16 cellular contexts compared by ENCODE assay signal in the genomic region with DNA sequence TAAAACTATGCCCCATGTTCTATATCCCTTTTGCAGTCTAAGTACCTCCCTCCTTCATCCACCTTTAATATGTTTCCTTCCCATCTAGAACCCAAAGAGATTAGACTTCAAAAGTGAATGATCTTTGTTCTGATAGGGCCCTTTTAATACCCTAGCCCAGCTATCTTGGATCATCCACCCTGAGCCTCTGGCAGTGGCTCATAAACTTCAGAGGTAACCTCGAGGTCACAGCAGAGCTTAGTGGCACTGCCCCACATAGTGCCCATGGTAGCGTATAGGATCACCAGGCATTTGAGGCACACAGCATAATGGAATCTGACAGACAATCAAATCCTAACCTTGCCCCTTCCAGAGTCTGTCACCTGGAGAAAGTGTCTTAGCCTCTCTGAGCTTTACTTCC.
"Had no signal": no experiment of that assay in that cellular context is flagged by ENCODE, and none has a peak within 500 bp of the region (broad histone marks: within the 10 kb centered on the region; RNA-seq: fewer than 3 reads in every experiment).

No MANE protein-coding gene starts in this region.

- H3K27ac ChIP-seq: brain microvascular endothelial cell, coronary artery, parathyroid adenoma had no signal

- H3K9ac ChIP-seq: parathyroid adenoma had no signal

- H3K9me3 Mint-ChIP-seq: activated T-helper 17 cell treated with anti-CD3 and anti-CD28 coated beads, Interleukin-2, amount 50 U/mL, for 72 hours; stimulated activated naive CD8-positive, alpha-beta T cell treated with anti-CD3 and anti-CD28 coated beads, Interleukin-15, amount 100 ng/mL, for 72 hours; type B pancreatic cell had no signal

- H2AFZ ChIP-seq: parathyroid adenoma had no signal

- H3K4me3 Mint-ChIP-seq: activated CD8-positive, alpha-beta memory T cell treated with anti-CD3 and anti-CD28 coated beads, Interleukin-2, amount 10 ng/mL, durations not matched to agents 7 days and 5 days; activated T-helper 17 cell treated with anti-CD3 and anti-CD28 coated beads, Interleukin-2, amount 50 U/mL, for 72 hours; naive thymus-derived CD4-positive, alpha-beta T cell; stimulated activated naive CD8-positive, alpha-beta T cell treated with anti-CD3 and anti-CD28 coated beads, Interleukin-15, amount 100 ng/mL, for 72 hours; type B pancreatic cell had no signal

- H3K36me3 ChIP-seq: brain microvascular endothelial cell, heart left ventricle had no signal

- H3K4me3 ChIP-seq: coronary artery, heart left ventricle had no signal

- DNase-seq: activated CD4-positive, alpha-beta T cell treated with anti-CD3 and anti-CD28 coated beads, Interleukin-2, amount 50 U/mL, for 4 hours; activated CD8-positive, alpha-beta memory T cell treated with anti-CD3 and anti-CD28 coated beads, Interleukin-2, amount 10 ng/mL, durations not matched to agents 7 days and 5 days; activated naive CD4-positive, alpha-beta T cell treated with Interleukin-2 at 50 U/mL for 16 hours; aorta; brain microvascular endothelial cell; erythroblast; heart left ventricle; mesendoderm; naive thymus-derived CD4-positive, alpha-beta T cell; stimulated activated CD4-positive, alpha-beta T cell treated with anti-CD3 and anti-CD28 coated beads, Interleukin-12 subunit alpha, Interleukin-12 subunit beta, amount 100 ng/mL, for 4 hours; stimulated activated CD4-positive, alpha-beta T cell treated with anti-CD3 and anti-CD28 coated beads, Interleukin-1b, Interleukin-23, amount 100 ng/mL, for 48 hours; stimulated activated naive CD8-positive, alpha-beta T cell treated with anti-CD3 and anti-CD28 coated beads, Interleukin-15, amount 100 ng/mL, for 72 hours had no signal

- ATAC-seq: activated CD8-positive, alpha-beta memory T cell treated with anti-CD3 and anti-CD28 coated beads, Interleukin-2, amount 10 ng/mL, durations not matched to agents 7 days and 5 days; activated T-helper 17 cell treated with anti-CD3 and anti-CD28 coated beads, Interleukin-2, amount 50 U/mL, for 72 hours; naive thymus-derived CD4-positive, alpha-beta T cell; stimulated activated naive CD8-positive, alpha-beta T cell treated with anti-CD3 and anti-CD28 coated beads, Interleukin-15, amount 100 ng/mL, for 72 hours had no signal

- H3K27ac Mint-ChIP-seq: activated CD8-positive, alpha-beta memory T cell treated with anti-CD3 and anti-CD28 coated beads, Interleukin-2, amount 10 ng/mL, durations not matched to agents 7 days and 5 days; activated T-helper 17 cell treated with anti-CD3 and anti-CD28 coated beads, Interleukin-2, amount 50 U/mL, for 72 hours; naive thymus-derived CD4-positive, alpha-beta T cell; stimulated activated naive CD8-positive, alpha-beta T cell treated with anti-CD3 and anti-CD28 coated beads, Interleukin-15, amount 100 ng/mL, for 72 hours; type B pancreatic cell had no signal

- H3K36me3 Mint-ChIP-seq: naive thymus-derived CD4-positive, alpha-beta T cell; type B pancreatic cell had no signal

- H3K9me3 ChIP-seq: heart left ventricle had no signal

- H3K27me3 ChIP-seq: brain microvascular endothelial cell, heart left ventricle had no signal

- H3K27me3 Mint-ChIP-seq: activated CD8-positive, alpha-beta memory T cell treated with anti-CD3 and anti-CD28 coated beads, Interleukin-2, amount 10 ng/mL, durations not matched to agents 7 days and 5 days; activated T-helper 17 cell treated with anti-CD3 and anti-CD28 coated beads, Interleukin-2, amount 50 U/mL, for 72 hours had no signal
